8 cellular contexts compared by ENCODE assay signal in genomic region chr2:190781604-190782198, GRCh38.
DNase-seq lines count a peak whose midpoint lies in the region; ATAC-seq lines count a peak whose summit lies in the region.

No MANE protein-coding gene starts in this region.

- peaks cover 7% of the 10 kb centered on the region for H3K27me3 Mint-ChIP-seq in activated naive CD8-positive, alpha-beta T cell treated with anti-CD3 and anti-CD28 coated beads, Interleukin-2, amount 50 U/mL, for 24 hours

- ATAC-seq in activated naive CD8-positive, alpha-beta T cell treated with anti-CD3 and anti-CD28 coated beads, Interleukin-2, amount 50 U/mL, for 24 hours, result no peak
- no peak for ATAC-seq in GM19324 (IDR thresholded peaks at IDR 0.05; ENCODE audit: low FRiP score, unreplicated experiment)

- H3K4me1 Mint-ChIP-seq in activated naive CD8-positive, alpha-beta T cell treated with anti-CD3 and anti-CD28 coated beads, Interleukin-2, amount 50 U/mL, for 24 hours, result peaks cover 39% of the 10 kb centered on the region

- peaks cover 5% of the 10 kb centered on the region for H3K36me3 Mint-ChIP-seq in activated naive CD8-positive, alpha-beta T cell treated with anti-CD3 and anti-CD28 coated beads, Interleukin-2, amount 50 U/mL, for 24 hours (ENCODE audit: low read depth)

- in situ Hi-C loops in SK-MEL-5 (cut with HindIII; ENCODE audit: low pct_unique_long_range_greater_than_20kb, low sequenced_read_pairs), result no loop called here

- H3K4me3 Mint-ChIP-seq in activated naive CD8-positive, alpha-beta T cell treated with anti-CD3 and anti-CD28 coated beads, Interleukin-2, amount 50 U/mL, for 24 hours, result no peak overlapping the region

- no peaks in the 10 kb centered on the region for H3K9me3 Mint-ChIP-seq in activated naive CD8-positive, alpha-beta T cell treated with anti-CD3 and anti-CD28 coated beads, Interleukin-2, amount 50 U/mL, for 24 hours

- H3K27ac Mint-ChIP-seq in activated naive CD8-positive, alpha-beta T cell treated with anti-CD3 and anti-CD28 coated beads, Interleukin-2, amount 50 U/mL, for 24 hours, result no peak overlapping the region

- DNase-seq in GDM1 (lab: John Stamatoyannopoulos, UW), result peak; percentile 7
- peak; percentile 49 for DNase-seq in LoVo (ENCODE audit: low spot score)
- DNase-seq in SK-MEL-5 (ENCODE audit: low read depth, low spot score), result peak; percentile 63
- peak; percentile 64 for DNase-seq in activated naive CD8-positive, alpha-beta T cell treated with anti-CD3 and anti-CD28 coated beads, Interleukin-2, amount 50 U/mL, for 24 hours
- peak; percentile 54 for DNase-seq in hepatic stellate cell (ENCODE audit: low spot score)
- DNase-seq in stimulated activated CD4-positive, alpha-beta T cell treated with anti-CD3 and anti-CD28 coated beads, Interleukin-15, amount 100 ng/mL, for 48 hours (ENCODE audit: low read depth in 2 of 2), result peak; percentile 24 to 51
- DNase-seq in islet precursor cell, result no peak
